In the genomic region with DNA sequence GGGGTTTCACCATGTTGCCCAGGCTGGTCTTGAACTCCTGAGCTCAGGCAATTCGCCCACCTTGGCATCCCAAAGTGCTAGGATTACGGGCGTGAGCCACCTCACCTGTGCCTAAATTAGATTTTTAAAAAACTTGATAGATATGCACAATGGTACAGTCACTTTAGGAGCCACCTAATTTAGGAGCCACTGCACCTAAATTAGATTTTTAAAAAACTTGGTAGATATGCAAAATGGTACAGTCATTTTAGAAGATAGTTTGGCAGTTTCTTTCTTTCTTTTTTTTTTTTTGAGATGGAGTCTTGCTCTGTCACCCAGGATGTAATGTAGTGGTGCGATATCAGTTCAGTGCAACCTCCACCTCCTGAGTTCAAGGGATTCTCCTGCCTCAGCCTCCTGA, we compare ENCODE assay signal across 28 cellular contexts. TPM values are rescaled to one million over a fixed set of nuclear protein-coding genes. Genes with fewer than 3 reads are reported as not detected.
A peak's percentile ranks its signal among the peaks of the same experiment; 100 is the strongest.
DNase-seq lines count a peak whose midpoint lies in the region; ATAC-seq, FAIRE-seq and TF ChIP-seq lines count a peak whose summit lies in the region.
"Had no signal": no experiment of that assay in that cellular context is flagged by ENCODE, and none has a peak within 500 bp of the region (broad histone marks: within the 10 kb centered on the region; RNA-seq: fewer than 3 reads in every experiment).

No MANE protein-coding gene starts in this region.

- H3K27ac ChIP-seq in HUES64 (ENCODE audit: low read depth, low read length): peak overlapping the region; percentile 99; the same call in 1 of the 2 replicates
- H3K27ac ChIP-seq in iPS-18a (ENCODE audit: low read length): peak overlapping the region; percentile 91
- H3K27ac ChIP-seq in prostate gland: peak overlapping the region; percentile 78
- H3K27ac ChIP-seq: A549; BLaER1 treated with 17β-estradiol and CSF1 and Interleukin-3, amounts not matched to agents 10 nM and 100 nM; RWPE1 had no signal

- no peak for TF ChIP-seq POLR2A in prostate gland (IDR thresholded peaks at IDR 0.05)

- no peak for FAIRE-seq in GM19239 (lab: Jason Lieb, UNC)
- FAIRE-seq: A549, GM18507, K562 had no signal

- no peak for ATAC-seq in HG03045 (IDR thresholded peaks at IDR 0.05; ENCODE audit: unreplicated experiment)
- ATAC-seq: A549, K562, Panc1 had no signal

- H3K9ac ChIP-seq in HUES64 (ENCODE audit: low read depth, low read length): peak overlapping the region; percentile 49; the same call in 1 of the 2 replicates
- peak overlapping the region; percentile 59 for H3K9ac ChIP-seq in iPS-18a (ENCODE audit: low read length)
- H3K9ac ChIP-seq: BLaER1 treated with 17β-estradiol and CSF1 and Interleukin-3, amounts not matched to agents 10 nM and 100 nM had no signal

- WGBS in HUES64: 97% methylated on average over 4 of the region's 4 CpGs
- 95% methylated on average over 4 of the region's 4 CpGs for WGBS in prostate gland

- H3K4me3 ChIP-seq in GM12865 (ENCODE audit: low read depth, low read length) (no peak overlapping the region), HUES64 (ENCODE audit: low read length) (no peak overlapping the region), iPS-18a (ENCODE audit: low read length) (no peak overlapping the region), prostate gland (no peak overlapping the region)
- H3K4me3 ChIP-seq: A549; BLaER1 treated with 17β-estradiol and CSF1 and Interleukin-3, amounts not matched to agents 10 nM and 100 nM; K562 had no signal

- H3K4me1 ChIP-seq in HUES64 (ENCODE audit: insufficient read depth, low read length) (peaks cover 41% of the 10 kb centered on the region), iPS-18a (ENCODE audit: control insufficient read depth, low read depth, low read length) (peaks cover 39% of the 10 kb centered on the region), prostate gland (replicated peaks) (peaks cover 29% of the 10 kb centered on the region)
- H3K4me1 ChIP-seq: BLaER1 treated with 17β-estradiol and CSF1 and Interleukin-3, amounts not matched to agents 10 nM and 100 nM had no signal

- H3K27me3 ChIP-seq in HUES64 (ENCODE audit: insufficient read depth, low read length) (no peaks in the 10 kb centered on the region), iPS-18a (ENCODE audit: control insufficient read depth, insufficient read depth, low read length) (no peaks in the 10 kb centered on the region), prostate gland (replicated peaks; ENCODE audit: insufficient read depth) (no peaks in the 10 kb centered on the region)
- H3K27me3 ChIP-seq: BLaER1 treated with 17β-estradiol and CSF1 and Interleukin-3, amounts not matched to agents 10 nM and 100 nM had no signal

- DNase-seq in GM12865 (ENCODE audit: low read depth) (peak; percentile 1), prostate gland (ENCODE audit: low spot score) (no peak), 8988T (no peak), GM19239 (ENCODE audit: insufficient read length, low spot score) (no peak)
- DNase-seq: AML-193; CD4-positive, alpha-beta memory T cell; COR-L47; DMS79 treated with DMSO at 0.1 percent for 48 hours; GF-D8; Kasumi-1; NCI-H1092 treated with DMSO at 0.1 percent for 48 hours; NCI-H1436; NCI-H187; NCI-H2081 treated with DMSO at 0.1 percent for 48 hours; NCI-H2171; NCI-H226; NCI-H510A; SHP77; T-helper 1 cell had no signal

- H3K9me3 ChIP-seq in HUES64 (ENCODE audit: insufficient read depth, low read depth, low read length) (no peaks in the 10 kb centered on the region), iPS-18a (ENCODE audit: control insufficient read depth, low read depth, low read length) (no peaks in the 10 kb centered on the region), prostate gland (no peaks in the 10 kb centered on the region)
- H3K9me3 ChIP-seq: A549; BLaER1 treated with 17β-estradiol and CSF1 and Interleukin-3, amounts not matched to agents 10 nM and 100 nM had no signal

- intact Hi-C loops in prostate gland (cut with DNase I): no loop called here

- TF ChIP-seq CTCF in GM12865 (IDR thresholded peaks at IDR 0.05; ENCODE audit: insufficient read depth, low read depth, low read length, missing control alignments) (no peak), prostate gland (IDR thresholded peaks at IDR 0.05) (no peak)

- H3K36me3 ChIP-seq in HUES64 (ENCODE audit: insufficient read depth, low read length) (no peaks in the 10 kb centered on the region), iPS-18a (ENCODE audit: control insufficient read depth, low read depth, low read length) (no peaks in the 10 kb centered on the region), prostate gland (no peaks in the 10 kb centered on the region)
- H3K36me3 ChIP-seq: BLaER1 treated with 17β-estradiol and CSF1 and Interleukin-3, amounts not matched to agents 10 nM and 100 nM had no signal

RNA-seq across cellular contexts. Expression of a gene that starts 37.8 kb away (rescaled TPM):
- polyA plus RNA-seq in HUES64 (2013, experiment 1 of 2): 27.3 TPM
- 28.5 TPM for polyA plus RNA-seq in HUES64 (2013, experiment 2 of 2)
- 1,000 to 10,000 TPM in 1 of 2 donors, 100 to 1,000 TPM in 1; 823 to 5,059 TPM for total RNA-seq in prostate gland
